28 cellular contexts compared by ENCODE assay signal in genomic region chr6:128121190-128121589, GRCh38.
"Had no signal": no experiment of that assay in that cellular context is flagged by ENCODE, and none has a peak within 500 bp of the region (broad histone marks: within the 10 kb centered on the region; RNA-seq: fewer than 3 reads in every experiment).

No MANE protein-coding gene starts in this region.

- ATAC-seq: activated CD4-positive, alpha-beta T cell treated with anti-CD3 and anti-CD28 coated beads for 36 hours; activated CD8-positive, alpha-beta memory T cell treated with anti-CD3 and anti-CD28 coated beads, Interleukin-2, amount 10 ng/mL, durations not matched to agents 7 days and 5 days; activated CD8-positive, alpha-beta T cell treated with anti-CD3 and anti-CD28 coated beads, Interleukin-2, amount 10 ng/mL, durations not matched to agents 7 days and 5 days; activated naive CD8-positive, alpha-beta T cell treated with anti-CD3 and anti-CD28 coated beads, Interleukin-2, amount 50 U/mL, for 24 hours; body of pancreas; gastroesophageal sphincter had no signal

- DNase-seq: activated CD4-positive, alpha-beta memory T cell treated with anti-CD3 and anti-CD28 coated beads for 36 hours; activated CD4-positive, alpha-beta T cell treated with anti-CD3 and anti-CD28 coated beads for 36 hours; activated CD4-positive, alpha-beta T cell treated with anti-CD3 and anti-CD28 coated beads, Interleukin-2, amount 10 ng/mL, durations not matched to agents 24 days and 14 days; activated CD4-positive, CD25-positive, alpha-beta regulatory T cell; activated CD4-positive, CD25-positive, alpha-beta regulatory T cell treated with anti-CD3 and anti-CD28 coated beads, Interleukin-2, amount 50 U/mL, for 72 hours; activated CD8-positive, alpha-beta memory T cell treated with anti-CD3 and anti-CD28 coated beads, Interleukin-2, amount 10 ng/mL, durations not matched to agents 7 days and 5 days; activated CD8-positive, alpha-beta memory T cell treated with anti-CD3 and anti-CD28 coated beads, Interleukin-2, amount 50 U/mL, for 4 hours; activated CD8-positive, alpha-beta T cell treated with anti-CD3 and anti-CD28 coated beads, Interleukin-2, amount 10 ng/mL, durations not matched to agents 7 days and 5 days; activated effector memory CD4-positive, alpha-beta T cell treated with anti-CD3 and anti-CD28 coated beads, Interleukin-2, amount 50 U/mL, for 16 hours; activated naive CD4-positive, alpha-beta T cell treated with anti-CD3 and anti-CD28 coated beads for 36 hours; activated naive CD8-positive, alpha-beta T cell treated with anti-CD3 and anti-CD28 coated beads for 36 hours; activated naive CD8-positive, alpha-beta T cell treated with anti-CD3 and anti-CD28 coated beads, Interleukin-2, amount 50 U/mL, for 24 hours; activated T-cell treated with anti-CD3 and anti-CD28 coated beads, Interleukin-2, amount 50 U/mL, for 1 hour; activated T-cell treated with anti-CD3 and anti-CD28 coated beads, Interleukin-2, amount 50 U/mL, for 48 hours; adrenal gland; amygdala; aorta; body of pancreas; caudate nucleus; colonic mucosa; effector CD8-positive, alpha-beta T cell; esophagus squamous epithelium; foreskin melanocyte; head of caudate nucleus; T-helper 2 cell had no signal

- H3K9me3 ChIP-seq: adrenal gland, body of pancreas, colonic mucosa, esophagus squamous epithelium, gastroesophageal sphincter had no signal

- H3K27me3 ChIP-seq: adrenal gland, body of pancreas, colonic mucosa, esophagus squamous epithelium, gastroesophageal sphincter had no signal

- H3K27ac ChIP-seq: adrenal gland, body of pancreas, colonic mucosa, epithelial cell of prostate, esophagus squamous epithelium, gastroesophageal sphincter had no signal

- H3K36me3 ChIP-seq: adrenal gland, colonic mucosa, esophagus squamous epithelium, gastroesophageal sphincter had no signal

- H3K4me1 ChIP-seq: adrenal gland, colonic mucosa, gastroesophageal sphincter had no signal

- H3K4me3 ChIP-seq: adrenal gland, body of pancreas, colonic mucosa, esophagus squamous epithelium, gastroesophageal sphincter had no signal

- FAIRE-seq: endothelial cell of umbilical vein had no signal
